In genomic region chr19:11268783-11269267, GRCh38 we compare ENCODE assay signal across 8 cellular contexts. TPM values are rescaled to one million over a fixed set of nuclear protein-coding genes. Genes with fewer than 3 reads are reported as not detected.
DNase-seq lines count a peak whose midpoint lies in the region; ATAC-seq, FAIRE-seq and TF ChIP-seq lines count a peak whose summit lies in the region.

No MANE protein-coding gene starts in this region.

- no peaks in the 10 kb centered on the region for H3K9me3 Mint-ChIP-seq in WTC11

- DNase-seq in H54 (ENCODE audit: insufficient read length, low spot score) (peak; percentile 46), WTC11 (ENCODE audit: low spot score) (no peak), cardiac septum (ENCODE audit: low spot score) (peak; percentile 87), renal cortical epithelial cell (ENCODE audit: low read depth) (peak; percentile 16), HuH-7.5 (ENCODE audit: low spot score) (no peak)
- DNase-seq in activated CD4-positive, alpha-beta T cell treated with anti-CD3 and anti-CD28 coated beads, Interleukin-2, amount 50 U/mL, for 1 hour = no peak

- CTCF ChIA-PET in WTC11 (lab: Charles Lee) = interaction anchor here (0.5 to 1.5 kb wide), 2 partner anchors 56 to 332 kb away, joined by 4 read pairs; no protein-coding TSS in a partner anchor

- no peak overlapping the region for H3K4me3 Mint-ChIP-seq in WTC11

- FAIRE-seq in H54 (lab: Jason Lieb, UNC) = no peak

- peaks cover 12% of the 10 kb centered on the region for H3K4me1 Mint-ChIP-seq in WTC11

- TF ChIP-seq POLR2A in H54 (IDR thresholded peaks at IDR 0.05; ENCODE audit: low read depth, low read length) = no peak

- POLR2A ChIA-PET in WTC11 (lab: Charles Lee) = no interaction called here

- intact Hi-C loops in cardiac septum (cut with DNase I) = no loop called here

- no peak for TF ChIP-seq CTCF in WTC11 (IDR thresholded peaks at IDR 0.05)

- ATAC-seq in WTC11 = no peak
- ATAC-seq in GM21367 (IDR thresholded peaks at IDR 0.05; ENCODE audit: unreplicated experiment) = no peak
- no peak for ATAC-seq in HG03135 (IDR thresholded peaks at IDR 0.05; ENCODE audit: unreplicated experiment)

- H3K27me3 Mint-ChIP-seq in WTC11 (ENCODE audit: low read depth) = no peaks in the 10 kb centered on the region

- no peaks in the 10 kb centered on the region for H3K36me3 Mint-ChIP-seq in WTC11

- 0 out of 2 replicates have a peak overlapping the region, but pooled peaks have one; percentile 11 for H3K27ac Mint-ChIP-seq in WTC11

TF ChIP-seq in WTC11, 78 proteins besides CTCF, POLR2A, EP300 and RAD21:
- TF ChIP-seq, protein P1, sequence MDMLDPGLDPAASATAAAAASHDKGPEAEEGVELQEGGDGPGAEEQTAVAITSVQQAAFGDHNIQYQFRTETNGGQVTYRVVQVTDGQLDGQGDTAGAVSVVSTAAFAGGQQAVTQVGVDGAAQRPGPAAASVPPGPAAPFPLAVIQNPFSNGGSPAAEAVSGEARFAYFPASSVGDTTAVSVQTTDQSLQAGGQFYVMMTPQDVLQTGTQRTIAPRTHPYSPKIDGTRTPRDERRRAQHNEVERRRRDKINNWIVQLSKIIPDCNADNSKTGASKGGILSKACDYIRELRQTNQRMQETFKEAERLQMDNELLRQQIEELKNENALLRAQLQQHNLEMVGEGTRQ (CRISPR knock-in tag; IDR thresholded peaks at IDR 0.05) = no peak
- TF ChIP-seq, protein P2, sequence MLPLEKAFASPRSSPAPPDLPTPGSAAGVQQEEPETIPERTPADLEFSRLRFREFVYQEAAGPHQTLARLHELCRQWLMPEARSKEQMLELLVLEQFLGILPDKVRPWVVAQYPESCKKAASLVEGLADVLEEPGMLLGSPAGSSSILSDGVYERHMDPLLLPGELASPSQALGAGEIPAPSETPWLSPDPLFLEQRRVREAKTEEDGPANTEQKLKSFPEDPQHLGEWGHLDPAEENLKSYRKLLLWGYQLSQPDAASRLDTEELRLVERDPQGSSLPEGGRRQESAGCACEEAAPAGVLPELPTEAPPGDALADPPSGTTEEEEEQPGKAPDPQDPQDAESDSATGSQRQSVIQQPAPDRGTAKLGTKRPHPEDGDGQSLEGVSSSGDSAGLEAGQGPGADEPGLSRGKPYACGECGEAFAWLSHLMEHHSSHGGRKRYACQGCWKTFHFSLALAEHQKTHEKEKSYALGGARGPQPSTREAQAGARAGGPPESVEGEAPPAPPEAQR (CRISPR knock-in tag; IDR thresholded peaks at IDR 0.05) = no peak
- TF ChIP-seq CREB1 (CRISPR knock-in tag; IDR thresholded peaks at IDR 0.05) = no peak
- TF ChIP-seq, protein P3, sequence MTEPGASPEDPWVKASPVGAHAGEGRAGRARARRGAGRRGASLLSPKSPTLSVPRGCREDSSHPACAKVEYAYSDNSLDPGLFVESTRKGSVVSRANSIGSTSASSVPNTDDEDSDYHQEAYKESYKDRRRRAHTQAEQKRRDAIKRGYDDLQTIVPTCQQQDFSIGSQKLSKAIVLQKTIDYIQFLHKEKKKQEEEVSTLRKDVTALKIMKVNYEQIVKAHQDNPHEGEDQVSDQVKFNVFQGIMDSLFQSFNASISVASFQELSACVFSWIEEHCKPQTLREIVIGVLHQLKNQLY (CRISPR knock-in tag; IDR thresholded peaks at IDR 0.05) = no peak
- no peak for TF ChIP-seq MYBL2 (CRISPR knock-in tag; IDR thresholded peaks at IDR 0.05)
- TF ChIP-seq NFATC4 (CRISPR knock-in tag; IDR thresholded peaks at IDR 0.05) = no peak
- TF ChIP-seq, protein P4, sequence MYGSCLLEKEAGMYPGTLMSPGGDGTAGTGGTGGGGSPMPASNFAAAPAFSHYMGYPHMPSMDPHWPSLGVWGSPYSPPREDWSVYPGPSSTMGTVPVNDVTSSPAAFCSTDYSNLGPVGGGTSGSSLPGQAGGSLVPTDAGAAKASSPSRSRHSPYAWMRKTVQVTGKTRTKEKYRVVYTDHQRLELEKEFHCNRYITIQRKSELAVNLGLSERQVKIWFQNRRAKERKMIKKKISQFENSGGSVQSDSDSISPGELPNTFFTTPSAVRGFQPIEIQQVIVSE (CRISPR knock-in tag; IDR thresholded peaks at IDR 0.05; ENCODE audit: borderline replicate concordance) = no peak
- TF ChIP-seq, protein P5, sequence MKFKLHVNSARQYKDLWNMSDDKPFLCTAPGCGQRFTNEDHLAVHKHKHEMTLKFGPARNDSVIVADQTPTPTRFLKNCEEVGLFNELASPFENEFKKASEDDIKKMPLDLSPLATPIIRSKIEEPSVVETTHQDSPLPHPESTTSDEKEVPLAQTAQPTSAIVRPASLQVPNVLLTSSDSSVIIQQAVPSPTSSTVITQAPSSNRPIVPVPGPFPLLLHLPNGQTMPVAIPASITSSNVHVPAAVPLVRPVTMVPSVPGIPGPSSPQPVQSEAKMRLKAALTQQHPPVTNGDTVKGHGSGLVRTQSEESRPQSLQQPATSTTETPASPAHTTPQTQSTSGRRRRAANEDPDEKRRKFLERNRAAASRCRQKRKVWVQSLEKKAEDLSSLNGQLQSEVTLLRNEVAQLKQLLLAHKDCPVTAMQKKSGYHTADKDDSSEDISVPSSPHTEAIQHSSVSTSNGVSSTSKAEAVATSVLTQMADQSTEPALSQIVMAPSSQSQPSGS (CRISPR knock-in tag; IDR thresholded peaks at IDR 0.05; ENCODE audit: borderline replicate concordance, low read depth) = no peak
- TF ChIP-seq TEAD4 (CRISPR knock-in tag; IDR thresholded peaks at IDR 0.05) = no peak
- TF ChIP-seq, protein P6, sequence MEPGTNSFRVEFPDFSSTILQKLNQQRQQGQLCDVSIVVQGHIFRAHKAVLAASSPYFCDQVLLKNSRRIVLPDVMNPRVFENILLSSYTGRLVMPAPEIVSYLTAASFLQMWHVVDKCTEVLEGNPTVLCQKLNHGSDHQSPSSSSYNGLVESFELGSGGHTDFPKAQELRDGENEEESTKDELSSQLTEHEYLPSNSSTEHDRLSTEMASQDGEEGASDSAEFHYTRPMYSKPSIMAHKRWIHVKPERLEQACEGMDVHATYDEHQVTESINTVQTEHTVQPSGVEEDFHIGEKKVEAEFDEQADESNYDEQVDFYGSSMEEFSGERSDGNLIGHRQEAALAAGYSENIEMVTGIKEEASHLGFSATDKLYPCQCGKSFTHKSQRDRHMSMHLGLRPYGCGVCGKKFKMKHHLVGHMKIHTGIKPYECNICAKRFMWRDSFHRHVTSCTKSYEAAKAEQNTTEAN (CRISPR knock-in tag; IDR thresholded peaks at IDR 0.05) = no peak

RNA-seq across cellular contexts. Expression of gene DOCK6, which starts 6.5 kb away (rescaled TPM):
- 88.8 to 100 TPM (median 90.7 TPM) in 3 replicates for total RNA-seq in WTC11 (2021)
- 50.5 TPM for total RNA-seq in cardiac septum
- total RNA-seq in renal cortical epithelial cell = 5.9 and 27.1 TPM in 2 replicates

RNA-seq across cellular contexts. Expression of gene TSPAN16, which starts 27.1 kb away (rescaled TPM):
- total RNA-seq in WTC11 (2021) = 0.30 TPM in 1 of 3 replicates, not detected in the others
- total RNA-seq in cardiac septum = not detected
- not detected in 2 replicates for total RNA-seq in renal cortical epithelial cell

RNA-seq across cellular contexts. Expression of gene ANGPTL8, which starts 29.4 kb away (rescaled TPM):
- total RNA-seq in WTC11 (2021) = 0.30 TPM in 1 of 3 replicates, not detected in the others
- not detected for total RNA-seq in cardiac septum
- total RNA-seq in renal cortical epithelial cell = not detected in 2 replicates

Comparison
In these comparisons a context has a peak if more than half of its experiments do, and no peak if none do; other contexts are left out.
1. DNase-seq: peak in H54 (single experiment), cardiac septum (single experiment) and renal cortical epithelial cell (single experiment); none in WTC11 (single experiment), HuH-7.5 (single experiment) and activated CD4-positive, alpha-beta T cell treated with anti-CD3 and anti-CD28 coated beads, Interleukin-2, amount 50 U/mL, for 1 hour (single experiment).